ENCODE assay signal across 8 cellular contexts in the genomic region with DNA sequence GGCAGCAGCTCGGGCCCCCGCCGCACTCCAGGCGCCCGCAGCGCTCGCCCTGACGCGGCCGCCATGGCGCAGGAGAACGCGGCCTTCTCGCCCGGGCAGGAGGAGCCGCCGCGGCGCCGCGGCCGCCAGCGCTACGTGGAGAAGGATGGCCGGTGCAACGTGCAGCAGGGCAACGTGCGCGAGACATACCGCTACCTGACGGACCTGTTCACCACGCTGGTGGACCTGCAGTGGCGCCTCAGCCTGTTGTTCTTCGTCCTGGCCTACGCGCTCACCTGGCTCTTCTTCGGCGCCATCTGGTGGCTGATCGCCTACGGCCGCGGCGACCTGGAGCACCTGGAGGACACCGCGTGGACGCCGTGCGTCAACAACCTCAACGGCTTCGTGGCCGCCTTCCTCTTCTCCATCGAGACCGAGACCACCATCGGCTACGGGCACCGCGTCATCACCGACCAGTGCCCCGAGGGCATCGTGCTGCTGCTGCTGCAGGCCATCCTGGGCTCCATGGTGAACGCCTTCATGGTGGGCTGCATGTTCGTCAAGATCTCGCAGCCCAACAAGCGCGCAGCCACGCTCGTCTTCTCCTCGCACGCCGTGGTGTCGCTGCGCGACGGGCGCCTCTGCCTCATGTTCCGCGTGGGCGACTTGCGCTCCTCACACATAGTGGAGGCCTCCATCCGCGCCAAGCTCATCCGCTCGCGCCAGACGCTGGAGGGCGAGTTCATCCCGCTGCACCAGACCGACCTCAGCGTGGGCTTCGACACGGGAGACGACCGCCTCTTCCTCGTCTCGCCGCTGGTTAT. TPM values are rescaled to one million over a fixed set of nuclear protein-coding genes. Genes with fewer than 3 reads are reported as not detected.
DNase-seq lines count a peak whose midpoint lies in the region; ATAC-seq and TF ChIP-seq lines count a peak whose summit lies in the region.

No MANE protein-coding gene starts in this region.

- H3K4ac ChIP-seq in neuronal stem cell (ENCODE audit: low read length), result peak overlapping the region; percentile 10

- H2BK5ac ChIP-seq in neuronal stem cell (ENCODE audit: low read length), result peak overlapping the region; percentile 46

- no peaks in the 10 kb centered on the region for H3K79me1 ChIP-seq in neuronal stem cell (ENCODE audit: low read depth, low read length)

- peak overlapping the region; percentile 25 for H4K8ac ChIP-seq in neuronal stem cell (ENCODE audit: low read depth, low read length)

- peak overlapping the region; percentile 41 for H3K14ac ChIP-seq in neuronal stem cell (ENCODE audit: low read length)

- H2AK5ac ChIP-seq in neuronal stem cell (ENCODE audit: low read depth, low read length), result peak overlapping the region; percentile 49

- peak overlapping the region; percentile 84 for H3K9ac ChIP-seq in neuronal stem cell (ENCODE audit: low read depth, low read length, poor library complexity)

- H3K23ac ChIP-seq in neuronal stem cell (ENCODE audit: low read depth, low read length, poor library complexity), result peak overlapping the region; percentile 19

- peak overlapping the region; percentile 98 for H3K18ac ChIP-seq in neuronal stem cell (ENCODE audit: low read length)

- H2BK15ac ChIP-seq in neuronal stem cell (ENCODE audit: low read length), result peak overlapping the region; percentile 87

- H3K27me3 ChIP-seq in BE2C (peaks cover 52% of the 10 kb centered on the region), neuronal stem cell (ENCODE audit: control insufficient read depth in 3 of 3, insufficient read depth in 3 of 3, low read depth in 1 of 3, low read length in 3 of 3) (peaks cover 0 to 40% (median 36%) of the 10 kb centered on the region in 3 experiments), suprapubic skin (peaks cover 55% of the 10 kb centered on the region)

- TF ChIP-seq CTCF in BE2C (IDR thresholded peaks at IDR 0.05; ENCODE audit: low read depth, low read length) (peak; percentile 63), fibroblast of mammary gland (conservative IDR thresholded peaks at IDR 0.05; ENCODE audit: control insufficient read depth, insufficient read depth, low read depth, low read length) (peak; percentile 44), suprapubic skin (IDR thresholded peaks at IDR 0.05) (peak in 1 of 2 donors; percentile 77)

- H2BK120ac ChIP-seq in neuronal stem cell (ENCODE audit: low read depth, low read length), result no peak overlapping the region

- no peak for TF ChIP-seq POLR2A in suprapubic skin (IDR thresholded peaks at IDR 0.05)

- H3K4me2 ChIP-seq in neuronal stem cell (ENCODE audit: insufficient read depth, low read length, poor library complexity, severe bottlenecking), result peak overlapping the region; percentile 88

- H3K27ac ChIP-seq in neuronal stem cell (replicated peaks; ENCODE audit: low read length), result no peak overlapping the region
- no peak overlapping the region for H3K27ac ChIP-seq in suprapubic skin

- DNase-seq in BE2C (peak; percentile 61), NCI-H510A treated with DMSO at 0.1 percent for 48 hours (lab: John Stamatoyannopoulos, UW) (peak; percentile 50), fibroblast of mammary gland (ENCODE audit: low read depth) (peak; percentile 17), neuronal stem cell (ENCODE audit: low spot score) (no peak), suprapubic skin (ENCODE audit: low spot score in 2 of 2) (no peak), cortex of kidney (lab: John Stamatoyannopoulos, UW) (no peak)
- peak; percentile 60 to 67 for DNase-seq in activated T-helper 1 cell treated with anti-CD3 and anti-CD28 coated beads, Interleukin-2, amount 50 U/mL, for 16 hours (ENCODE audit: low read depth in 1 of 2, low spot score in 1 of 2)

- H3K4me1 ChIP-seq in BE2C (no peaks in the 10 kb centered on the region), neuronal stem cell (ENCODE audit: control insufficient read depth in 2 of 2, insufficient read depth in 1 of 2, low read depth in 1 of 2, low read length in 2 of 2) (peaks cover 3% of the 10 kb centered on the region in 2 donors), suprapubic skin (peaks cover 11% of the 10 kb centered on the region)

- H4K91ac ChIP-seq in neuronal stem cell (ENCODE audit: low read depth, low read length, poor library complexity), result peak overlapping the region; percentile 93

- ATAC-seq in GM21723 (IDR thresholded peaks at IDR 0.05; ENCODE audit: unreplicated experiment), result peak; percentile 74

- H3K9me3 ChIP-seq in BE2C, result no peaks in the 10 kb centered on the region
- H3K9me3 ChIP-seq in neuronal stem cell (replicated peaks in 1 of 2; ENCODE audit: control insufficient read depth in 2 of 2, insufficient read depth in 1 of 2, low read depth in 1 of 2, low read length in 2 of 2), result no peaks in the 10 kb centered on the region
- H3K9me3 ChIP-seq in suprapubic skin, result no peaks in the 10 kb centered on the region

- no peak for TF ChIP-seq EP300 in suprapubic skin (IDR thresholded peaks at IDR 0.05)

- H2BK12ac ChIP-seq in neuronal stem cell (ENCODE audit: low read length), result peak overlapping the region; percentile 68

- no peaks in the 10 kb centered on the region for H3K36me3 ChIP-seq in BE2C
- H3K36me3 ChIP-seq in neuronal stem cell (replicated peaks in 1 of 2; ENCODE audit: control insufficient read depth in 2 of 2, insufficient read depth in 2 of 2, low read length in 2 of 2), result no peaks in the 10 kb centered on the region
- peaks cover 20% of the 10 kb centered on the region for H3K36me3 ChIP-seq in suprapubic skin

- WGBS in neuronal stem cell (ENCODE audit: extremely low coverage in 2 of 2, insufficient read length in 2 of 2, insufficient replicate concordance in 1 of 2), 2 donors, result no CpG with 5 or more reads among the region's 96 CpGs
- 75% methylated on average over 21 of the region's 96 CpGs for WGBS in suprapubic skin

- H3K4me3 ChIP-seq in BE2C (ENCODE audit: low read depth, low read length), result peak overlapping the region; percentile 49
- peak overlapping the region; percentile 7 for H3K4me3 ChIP-seq in fibroblast of mammary gland (ENCODE audit: control insufficient read depth, low read depth, low read length)
- H3K4me3 ChIP-seq in neuronal stem cell (ENCODE audit: low read length in 2 of 2), result peak overlapping the region in 1 of 2 donors; percentile 83
- H3K4me3 ChIP-seq in suprapubic skin, result peak overlapping the region; percentile 45

- no peak overlapping the region for H2AFZ ChIP-seq in neuronal stem cell (ENCODE audit: low read length)

RNA-seq across cellular contexts. Expression of gene KCNJ9, which starts 2.8 kb away (rescaled TPM):
- not detected for polyA plus RNA-seq in BE2C (2012; ENCODE audit: insufficient read depth, insufficient read length, low read depth)
- 0.01 TPM for polyA plus RNA-seq in neuronal stem cell (2013, experiment 1 of 2)
- polyA plus RNA-seq in neuronal stem cell (2013, experiment 2 of 2), result 0.01 TPM
- total RNA-seq in suprapubic skin, result under 1 TPM in 1 of 4 donors, not detected in 3; 0.13 TPM

RNA-seq across cellular contexts. Expression of gene KCNJ10, which starts 14.2 kb away (rescaled TPM):
- polyA plus RNA-seq in BE2C (2012; ENCODE audit: insufficient read depth, insufficient read length, low read depth), result 2.1 TPM
- 0.08 TPM for polyA plus RNA-seq in neuronal stem cell (2013, experiment 1 of 2)
- 0.22 TPM for polyA plus RNA-seq in neuronal stem cell (2013, experiment 2 of 2)
- total RNA-seq in suprapubic skin, result not detected

RNA-seq across cellular contexts. Expression of gene IGSF8, which starts 14.2 kb away (rescaled TPM):
- polyA plus RNA-seq in BE2C (2012; ENCODE audit: insufficient read depth, insufficient read length, low read depth), result 5.6 TPM
- 12.3 TPM for polyA plus RNA-seq in neuronal stem cell (2013, experiment 1 of 2)
- 12.6 TPM for polyA plus RNA-seq in neuronal stem cell (2013, experiment 2 of 2)
- 10 to 100 TPM; 44.1 to 90.5 (median 50.8) TPM for total RNA-seq in suprapubic skin

RNA-seq across cellular contexts. Expression of gene ATP1A2, which starts 31.4 kb away (rescaled TPM):
- not detected for polyA plus RNA-seq in BE2C (2012; ENCODE audit: insufficient read depth, insufficient read length, low read depth)
- 56.5 TPM for polyA plus RNA-seq in neuronal stem cell (2013, experiment 1 of 2)
- polyA plus RNA-seq in neuronal stem cell (2013, experiment 2 of 2), result 57.9 TPM
- 1 to 10 TPM; 4.2 to 6.9 (median 4.8) TPM for total RNA-seq in suprapubic skin

RNA-seq across cellular contexts. Expression of gene PIGM, which starts 52.4 kb away (rescaled TPM):
- polyA plus RNA-seq in BE2C (2012; ENCODE audit: insufficient read depth, insufficient read length, low read depth), result 8.2 TPM
- polyA plus RNA-seq in neuronal stem cell (2013, experiment 1 of 2), result 4.9 TPM
- 5.1 TPM for polyA plus RNA-seq in neuronal stem cell (2013, experiment 2 of 2)
- 1 to 10 TPM; 3.3 to 6.5 (median 4.8) TPM for total RNA-seq in suprapubic skin

Comparison
In these comparisons a context has a peak if more than half of its experiments do, and no peak if none do; other contexts are left out.
1. DNase-seq: peak in BE2C (single experiment), NCI-H510A treated with DMSO at 0.1 percent for 48 hours (single experiment), activated T-helper 1 cell treated with anti-CD3 and anti-CD28 coated beads, Interleukin-2, amount 50 U/mL, for 16 hours (2 of 2) and fibroblast of mammary gland (single experiment); none in neuronal stem cell (single experiment), suprapubic skin (0 of 2) and cortex of kidney (single experiment).